Comparison of ENCODE assay signal across 34 cellular contexts in genomic region chr2:16477648-16478047, GRCh38.
A peak's percentile ranks its signal among the peaks of the same experiment; 100 is the strongest.
DNase-seq lines count a peak whose midpoint lies in the region; ATAC-seq, FAIRE-seq and TF ChIP-seq lines count a peak whose summit lies in the region.
"Had no signal": no experiment of that assay in that cellular context is flagged by ENCODE, and none has a peak within 500 bp of the region (broad histone marks: within the 10 kb centered on the region; RNA-seq: fewer than 3 reads in every experiment).

No MANE protein-coding gene starts in this region.

- H3K36me3 ChIP-seq in GM23338 (ENCODE audit: insufficient read depth) = no peaks in the 10 kb centered on the region
- no peaks in the 10 kb centered on the region for H3K36me3 ChIP-seq in K562 (ENCODE audit: control insufficient read depth, insufficient read depth, low read length)
- H3K36me3 ChIP-seq: BE2C; BLaER1; BLaER1 treated with 17β-estradiol and CSF1 and Interleukin-3, amounts not matched to agents 10 nM and 100 nM had no signal

- intact Hi-C loops in K562 (cut with micrococcal nuclease) = no loop called here

- no peaks in the 10 kb centered on the region for H3F3A ChIP-seq in GM23338 (replicated peaks; ENCODE audit: low read depth)

- DNase-seq in GM23338 (ENCODE audit: low spot score) (no peak), K562 (ENCODE audit: extremely low read depth in 1 of 4, low spot score in 3 of 4) (no peak), epithelial cell of prostate (ENCODE audit: low read depth, low spot score) (no peak), C1 segment of cervical spinal cord (lab: John Stamatoyannopoulos, UW) (no peak), T-helper 9 cell (no peak)
- DNase-seq: 8988T; ACHN; AML-193; BE2C; Caco-2; Calu3; CD4-positive, alpha-beta memory T cell; CD4-positive, alpha-beta T cell; CD4-positive, CD25-positive, alpha-beta regulatory T cell; CD8-positive, alpha-beta memory T cell; CD8-positive, alpha-beta T cell; COR-L47; DMS 273 treated with DMSO at 0.1 percent for 48 hours; DMS153; DMS53; DMS79; DMS79 treated with DMSO at 0.1 percent for 48 hours; DND-41; EL had no signal

- no peaks in the 10 kb centered on the region for H3K9me3 Mint-ChIP-seq in GM23338
- H3K9me3 Mint-ChIP-seq: CD14-positive monocyte; CD4-positive, alpha-beta T cell; CD8-positive, alpha-beta T cell had no signal

- H3K4me3 ChIP-seq in GM23338 = no peak overlapping the region
- no peak overlapping the region for H3K4me3 ChIP-seq in K562
- H3K4me3 ChIP-seq: A549; BLaER1; BLaER1 treated with 17β-estradiol and CSF1 and Interleukin-3, amounts not matched to agents 10 nM and 100 nM had no signal

- TF ChIP-seq RAD21 in K562 (CRISPR knock-in tag; conservative IDR thresholded peaks at IDR 0.05 in 1 of 2, IDR thresholded peaks at IDR 0.05 in 1 of 2) = no peak

- H3K27ac ChIP-seq in GM23338 (ENCODE audit: low read depth) (no peak overlapping the region), K562 (ENCODE audit: extremely low read depth, low read depth, low read length) (no peak overlapping the region), epithelial cell of prostate (peak overlapping the region; percentile 93)
- H3K27ac ChIP-seq: 22Rv1; A549; BLaER1; BLaER1 treated with 17β-estradiol and CSF1 and Interleukin-3, amounts not matched to agents 10 nM and 100 nM; C4-2B had no signal

- H4K20me1 ChIP-seq in GM23338 (replicated peaks; ENCODE audit: insufficient read depth) (no peaks in the 10 kb centered on the region), K562 (replicated peaks; ENCODE audit: control insufficient read depth, insufficient read depth, low read length) (no peaks in the 10 kb centered on the region)
- H4K20me1 ChIP-seq: BLaER1; BLaER1 treated with 17β-estradiol and CSF1 and Interleukin-3, amounts not matched to agents 10 nM and 100 nM had no signal

- in situ Hi-C loops in K562 (cut with MboI) = loop anchor here (25.0 kb wide), 1 partner anchor 540 kb away; the partner anchor contains the start of gene MYCN

- peaks cover 8% of the 10 kb centered on the region for H3K9me2 ChIP-seq in GM23338 (ENCODE audit: insufficient read depth)

- H3K4me1 ChIP-seq in GM23338 (ENCODE audit: insufficient read depth) = no peaks in the 10 kb centered on the region
- no peaks in the 10 kb centered on the region for H3K4me1 ChIP-seq in K562 (replicated peaks in 1 of 2; ENCODE audit: control insufficient read depth in 2 of 2, insufficient read depth in 2 of 2, low read length in 2 of 2)
- H3K4me1 ChIP-seq: A549, BE2C, Caco-2 had no signal

- TF ChIP-seq CTCF in GM23338 (conservative IDR thresholded peaks at IDR 0.05; ENCODE audit: low read depth in 2 of 2) = no peak
- TF ChIP-seq CTCF in K562 (IDR thresholded peaks at IDR 0.05 in 2 of 3, conservative IDR thresholded peaks at IDR 0.05 in 1 of 3; ENCODE audit: insufficient read depth in 2 of 3, low read depth in 1 of 3, low read length in 3 of 3) = no peak

- CTCF ChIA-PET in K562 (lab: Yijun Ruan, JAX; ENCODE audit: low intra/inter-chr PET ratio) = no interaction called here

- no peaks in the 10 kb centered on the region for H3K9me3 ChIP-seq in K562 (replicated peaks; ENCODE audit: control insufficient read depth, insufficient read depth, low read depth, low read length)
- H3K9me3 ChIP-seq: A549; BE2C; BLaER1; BLaER1 treated with 17β-estradiol and CSF1 and Interleukin-3, amounts not matched to agents 10 nM and 100 nM; Caco-2 had no signal

- no peaks in the 10 kb centered on the region for H3K4me1 Mint-ChIP-seq in GM23338
- H3K4me1 Mint-ChIP-seq: B cell; CD14-positive monocyte; CD4-positive, alpha-beta memory T cell; CD4-positive, CD25-positive, alpha-beta regulatory T cell; CD8-positive, alpha-beta memory T cell had no signal

- H2AFZ ChIP-seq in GM23338 = peak overlapping the region; percentile 33; the same call in 1 of the 2 replicates
- H2AFZ ChIP-seq in K562 (ENCODE audit: low read depth, low read length) = no peak overlapping the region

- ATAC-seq in GM23338 (no peak), K562 (no peak), HG02588 (IDR thresholded peaks at IDR 0.05; ENCODE audit: unreplicated experiment) (no peak)
- ATAC-seq: A549; CD8-positive, alpha-beta T cell had no signal

- H3K9me1 ChIP-seq in K562 (ENCODE audit: control insufficient read depth, insufficient read depth, low read length) = no peaks in the 10 kb centered on the region

- POLR2A ChIA-PET in K562 (lab: Yijun Ruan, JAX) = interaction anchor here (0.7 kb wide), 1 partner anchor 88 kb away, joined by 3 read pairs; no protein-coding TSS in a partner anchor

- no peak for TF ChIP-seq EP300 in K562 (IDR thresholded peaks at IDR 0.05; ENCODE audit: low read length)

- no peak overlapping the region for H3K4me3 Mint-ChIP-seq in GM23338
- H3K4me3 Mint-ChIP-seq: B cell; CD14-positive monocyte; CD4-positive, alpha-beta memory T cell; CD4-positive, alpha-beta T cell; CD4-positive, CD25-positive, alpha-beta regulatory T cell; CD8-positive, alpha-beta memory T cell; CD8-positive, alpha-beta T cell had no signal

- H3K27me3 Mint-ChIP-seq in GM23338 (ENCODE audit: insufficient read depth, low read depth, poor library complexity) = no peaks in the 10 kb centered on the region
- H3K27me3 Mint-ChIP-seq: CD4-positive, CD25-positive, alpha-beta regulatory T cell had no signal

- BruUV-seq in K562 (replicated peaks; lab: Mats Ljungman, UMichigan) = no TSS peak

- no peaks in the 10 kb centered on the region for H3K27me3 ChIP-seq in GM23338 (ENCODE audit: insufficient read depth)
- no peaks in the 10 kb centered on the region; a peak in 1 of 5 replicates for H3K27me3 ChIP-seq in K562 (ENCODE audit: control insufficient read depth in 2 of 2, insufficient read depth in 2 of 2, low read length in 2 of 2)
- H3K27me3 ChIP-seq: BE2C; BLaER1; BLaER1 treated with 17β-estradiol and CSF1 and Interleukin-3, amounts not matched to agents 10 nM and 100 nM had no signal

- H3K4me2 ChIP-seq in GM23338 = no peak overlapping the region
- H3K4me2 ChIP-seq in K562 (ENCODE audit: insufficient read depth, low read length) = no peak overlapping the region
- H3K4me2 ChIP-seq: A549; BLaER1; BLaER1 treated with 17β-estradiol and CSF1 and Interleukin-3, amounts not matched to agents 10 nM and 100 nM had no signal

- H3K27ac Mint-ChIP-seq in GM23338 = no peak overlapping the region
- H3K27ac Mint-ChIP-seq: B cell; CD14-positive monocyte; CD4-positive, alpha-beta memory T cell; CD4-positive, alpha-beta T cell; CD4-positive, CD25-positive, alpha-beta regulatory T cell; CD8-positive, alpha-beta memory T cell; CD8-positive, alpha-beta T cell had no signal

- H3K79me2 ChIP-seq in GM23338 (replicated peaks; ENCODE audit: insufficient read depth) = no peaks in the 10 kb centered on the region
- H3K79me2 ChIP-seq in K562 (ENCODE audit: control insufficient read depth, insufficient read depth, low read length) = no peaks in the 10 kb centered on the region

- H3K36me3 Mint-ChIP-seq in GM23338 (ENCODE audit: low read depth) = no peaks in the 10 kb centered on the region
- H3K36me3 Mint-ChIP-seq: CD14-positive monocyte; CD4-positive, alpha-beta memory T cell; CD4-positive, CD25-positive, alpha-beta regulatory T cell; CD8-positive, alpha-beta T cell had no signal

- no peak for FAIRE-seq in K562 (lab: Jason Lieb, UNC)
- FAIRE-seq: A204.1, A549, D721Med had no signal

- no peak for TF ChIP-seq POLR2A in K562 (conservative IDR thresholded peaks at IDR 0.05)

- no peak overlapping the region for H3K9ac ChIP-seq in K562 (ENCODE audit: insufficient read depth in 1 of 2, low read depth in 2 of 2, low read length in 2 of 2)
- H3K9ac ChIP-seq: BLaER1; BLaER1 treated with 17β-estradiol and CSF1 and Interleukin-3, amounts not matched to agents 10 nM and 100 nM had no signal

TF ChIP-seq in K562, 482 proteins besides CTCF, POLR2A, EP300 and RAD21:
- TF ChIP-seq MYNN (IDR thresholded peaks at IDR 0.05) (peak; percentile 93), MYNN (CRISPR knock-in tag; IDR thresholded peaks at IDR 0.05) (no peak; the same call in 1 of the 2 replicates), KAT2B (IDR thresholded peaks at IDR 0.05; ENCODE audit: low read depth, low read length) (no peak), ZNF449 (CRISPR knock-in tag; IDR thresholded peaks at IDR 0.05) (no peak)
